ENCODE assay signal across 1 cellular context in genomic region chr12:3881208-3881980, GRCh38.
TF ChIP-seq lines count a peak whose summit lies in the region.

No MANE protein-coding gene starts in this region.

TF ChIP-seq in GM23338, 12 proteins besides CTCF, POLR2A, EP300 and RAD21 (continued from another document):
- no peak for TF ChIP-seq ZNF462 (CRISPR knock-in tag; IDR thresholded peaks at IDR 0.05)
- TF ChIP-seq JUNB (IDR thresholded peaks at IDR 0.05; ENCODE audit: unreplicated experiment): no peak
